Comparison of ENCODE assay signal across 1 cellular context in the genomic region with DNA sequence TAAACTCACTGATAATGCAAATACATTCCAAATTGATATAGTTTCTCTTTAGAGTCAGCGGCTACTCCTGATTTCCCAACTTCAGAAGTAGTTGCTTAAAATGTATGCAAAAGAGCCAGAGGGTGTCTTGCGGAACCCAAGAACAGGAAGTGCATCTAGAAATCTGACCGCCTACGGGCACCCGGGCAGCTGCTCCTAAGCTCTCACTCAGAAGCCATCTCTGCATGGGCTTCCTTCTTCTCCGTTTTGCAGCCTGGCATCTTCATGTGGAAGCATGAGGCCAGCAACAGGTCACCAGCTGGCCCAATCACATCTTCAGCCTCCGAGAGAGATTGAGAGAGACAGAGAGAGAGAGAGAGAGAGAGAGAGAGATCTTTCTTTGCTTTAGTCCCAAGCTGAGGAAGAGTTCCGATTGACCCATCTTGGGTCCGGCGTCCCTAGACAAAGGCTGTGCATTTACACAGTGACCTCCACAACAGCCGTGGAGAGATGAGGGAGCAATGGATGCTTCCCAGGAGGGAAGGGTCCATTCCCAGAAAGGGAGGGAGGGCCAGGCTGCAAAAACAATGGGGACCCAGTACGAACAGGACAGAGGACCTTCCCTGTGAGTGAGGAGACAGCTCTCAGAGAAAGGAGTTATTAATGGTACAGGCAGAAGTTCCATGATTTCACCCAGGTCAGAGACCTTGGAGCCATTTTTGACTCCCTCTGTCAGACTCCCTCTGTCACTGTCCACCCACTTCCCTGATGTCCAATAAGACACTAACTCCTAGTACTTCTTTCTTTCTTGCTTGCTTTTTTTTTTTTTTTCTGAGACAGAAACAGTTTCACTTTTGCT.
A peak's percentile ranks its signal among the peaks of the same experiment; 100 is the strongest.
TF ChIP-seq lines count a peak whose summit lies in the region.

No MANE protein-coding gene starts in this region.

TF ChIP-seq in K562, 482 proteins besides CTCF, POLR2A, EP300 and RAD21 (continued from another document and continues in another):
- TF ChIP-seq, protein P1, sequence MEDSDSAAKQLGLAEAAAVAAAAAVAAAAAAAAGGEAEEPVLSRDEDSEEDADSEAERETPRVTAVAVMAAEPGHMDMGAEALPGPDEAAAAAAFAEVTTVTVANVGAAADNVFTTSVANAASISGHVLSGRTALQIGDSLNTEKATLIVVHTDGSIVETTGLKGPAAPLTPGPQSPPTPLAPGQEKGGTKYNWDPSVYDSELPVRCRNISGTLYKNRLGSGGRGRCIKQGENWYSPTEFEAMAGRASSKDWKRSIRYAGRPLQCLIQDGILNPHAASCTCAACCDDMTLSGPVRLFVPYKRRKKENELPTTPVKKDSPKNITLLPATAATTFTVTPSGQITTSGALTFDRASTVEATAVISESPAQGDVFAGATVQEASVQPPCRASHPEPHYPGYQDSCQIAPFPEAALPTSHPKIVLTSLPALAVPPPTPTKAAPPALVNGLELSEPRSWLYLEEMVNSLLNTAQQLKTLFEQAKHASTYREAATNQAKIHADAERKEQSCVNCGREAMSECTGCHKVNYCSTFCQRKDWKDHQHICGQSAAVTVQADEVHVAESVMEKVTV (CRISPR knock-in tag; IDR thresholded peaks at IDR 0.05) = peak; percentile 8; the same call in 1 of the 2 replicates
- TF ChIP-seq, protein P2, sequence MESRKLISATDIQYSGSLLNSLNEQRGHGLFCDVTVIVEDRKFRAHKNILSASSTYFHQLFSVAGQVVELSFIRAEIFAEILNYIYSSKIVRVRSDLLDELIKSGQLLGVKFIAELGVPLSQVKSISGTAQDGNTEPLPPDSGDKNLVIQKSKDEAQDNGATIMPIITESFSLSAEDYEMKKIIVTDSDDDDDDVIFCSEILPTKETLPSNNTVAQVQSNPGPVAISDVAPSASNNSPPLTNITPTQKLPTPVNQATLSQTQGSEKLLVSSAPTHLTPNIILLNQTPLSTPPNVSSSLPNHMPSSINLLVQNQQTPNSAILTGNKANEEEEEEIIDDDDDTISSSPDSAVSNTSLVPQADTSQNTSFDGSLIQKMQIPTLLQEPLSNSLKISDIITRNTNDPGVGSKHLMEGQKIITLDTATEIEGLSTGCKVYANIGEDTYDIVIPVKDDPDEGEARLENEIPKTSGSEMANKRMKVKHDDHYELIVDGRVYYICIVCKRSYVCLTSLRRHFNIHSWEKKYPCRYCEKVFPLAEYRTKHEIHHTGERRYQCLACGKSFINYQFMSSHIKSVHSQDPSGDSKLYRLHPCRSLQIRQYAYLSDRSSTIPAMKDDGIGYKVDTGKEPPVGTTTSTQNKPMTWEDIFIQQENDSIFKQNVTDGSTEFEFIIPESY (CRISPR knock-in tag; IDR thresholded peaks at IDR 0.05) = no peak
- TF ChIP-seq, protein P3, sequence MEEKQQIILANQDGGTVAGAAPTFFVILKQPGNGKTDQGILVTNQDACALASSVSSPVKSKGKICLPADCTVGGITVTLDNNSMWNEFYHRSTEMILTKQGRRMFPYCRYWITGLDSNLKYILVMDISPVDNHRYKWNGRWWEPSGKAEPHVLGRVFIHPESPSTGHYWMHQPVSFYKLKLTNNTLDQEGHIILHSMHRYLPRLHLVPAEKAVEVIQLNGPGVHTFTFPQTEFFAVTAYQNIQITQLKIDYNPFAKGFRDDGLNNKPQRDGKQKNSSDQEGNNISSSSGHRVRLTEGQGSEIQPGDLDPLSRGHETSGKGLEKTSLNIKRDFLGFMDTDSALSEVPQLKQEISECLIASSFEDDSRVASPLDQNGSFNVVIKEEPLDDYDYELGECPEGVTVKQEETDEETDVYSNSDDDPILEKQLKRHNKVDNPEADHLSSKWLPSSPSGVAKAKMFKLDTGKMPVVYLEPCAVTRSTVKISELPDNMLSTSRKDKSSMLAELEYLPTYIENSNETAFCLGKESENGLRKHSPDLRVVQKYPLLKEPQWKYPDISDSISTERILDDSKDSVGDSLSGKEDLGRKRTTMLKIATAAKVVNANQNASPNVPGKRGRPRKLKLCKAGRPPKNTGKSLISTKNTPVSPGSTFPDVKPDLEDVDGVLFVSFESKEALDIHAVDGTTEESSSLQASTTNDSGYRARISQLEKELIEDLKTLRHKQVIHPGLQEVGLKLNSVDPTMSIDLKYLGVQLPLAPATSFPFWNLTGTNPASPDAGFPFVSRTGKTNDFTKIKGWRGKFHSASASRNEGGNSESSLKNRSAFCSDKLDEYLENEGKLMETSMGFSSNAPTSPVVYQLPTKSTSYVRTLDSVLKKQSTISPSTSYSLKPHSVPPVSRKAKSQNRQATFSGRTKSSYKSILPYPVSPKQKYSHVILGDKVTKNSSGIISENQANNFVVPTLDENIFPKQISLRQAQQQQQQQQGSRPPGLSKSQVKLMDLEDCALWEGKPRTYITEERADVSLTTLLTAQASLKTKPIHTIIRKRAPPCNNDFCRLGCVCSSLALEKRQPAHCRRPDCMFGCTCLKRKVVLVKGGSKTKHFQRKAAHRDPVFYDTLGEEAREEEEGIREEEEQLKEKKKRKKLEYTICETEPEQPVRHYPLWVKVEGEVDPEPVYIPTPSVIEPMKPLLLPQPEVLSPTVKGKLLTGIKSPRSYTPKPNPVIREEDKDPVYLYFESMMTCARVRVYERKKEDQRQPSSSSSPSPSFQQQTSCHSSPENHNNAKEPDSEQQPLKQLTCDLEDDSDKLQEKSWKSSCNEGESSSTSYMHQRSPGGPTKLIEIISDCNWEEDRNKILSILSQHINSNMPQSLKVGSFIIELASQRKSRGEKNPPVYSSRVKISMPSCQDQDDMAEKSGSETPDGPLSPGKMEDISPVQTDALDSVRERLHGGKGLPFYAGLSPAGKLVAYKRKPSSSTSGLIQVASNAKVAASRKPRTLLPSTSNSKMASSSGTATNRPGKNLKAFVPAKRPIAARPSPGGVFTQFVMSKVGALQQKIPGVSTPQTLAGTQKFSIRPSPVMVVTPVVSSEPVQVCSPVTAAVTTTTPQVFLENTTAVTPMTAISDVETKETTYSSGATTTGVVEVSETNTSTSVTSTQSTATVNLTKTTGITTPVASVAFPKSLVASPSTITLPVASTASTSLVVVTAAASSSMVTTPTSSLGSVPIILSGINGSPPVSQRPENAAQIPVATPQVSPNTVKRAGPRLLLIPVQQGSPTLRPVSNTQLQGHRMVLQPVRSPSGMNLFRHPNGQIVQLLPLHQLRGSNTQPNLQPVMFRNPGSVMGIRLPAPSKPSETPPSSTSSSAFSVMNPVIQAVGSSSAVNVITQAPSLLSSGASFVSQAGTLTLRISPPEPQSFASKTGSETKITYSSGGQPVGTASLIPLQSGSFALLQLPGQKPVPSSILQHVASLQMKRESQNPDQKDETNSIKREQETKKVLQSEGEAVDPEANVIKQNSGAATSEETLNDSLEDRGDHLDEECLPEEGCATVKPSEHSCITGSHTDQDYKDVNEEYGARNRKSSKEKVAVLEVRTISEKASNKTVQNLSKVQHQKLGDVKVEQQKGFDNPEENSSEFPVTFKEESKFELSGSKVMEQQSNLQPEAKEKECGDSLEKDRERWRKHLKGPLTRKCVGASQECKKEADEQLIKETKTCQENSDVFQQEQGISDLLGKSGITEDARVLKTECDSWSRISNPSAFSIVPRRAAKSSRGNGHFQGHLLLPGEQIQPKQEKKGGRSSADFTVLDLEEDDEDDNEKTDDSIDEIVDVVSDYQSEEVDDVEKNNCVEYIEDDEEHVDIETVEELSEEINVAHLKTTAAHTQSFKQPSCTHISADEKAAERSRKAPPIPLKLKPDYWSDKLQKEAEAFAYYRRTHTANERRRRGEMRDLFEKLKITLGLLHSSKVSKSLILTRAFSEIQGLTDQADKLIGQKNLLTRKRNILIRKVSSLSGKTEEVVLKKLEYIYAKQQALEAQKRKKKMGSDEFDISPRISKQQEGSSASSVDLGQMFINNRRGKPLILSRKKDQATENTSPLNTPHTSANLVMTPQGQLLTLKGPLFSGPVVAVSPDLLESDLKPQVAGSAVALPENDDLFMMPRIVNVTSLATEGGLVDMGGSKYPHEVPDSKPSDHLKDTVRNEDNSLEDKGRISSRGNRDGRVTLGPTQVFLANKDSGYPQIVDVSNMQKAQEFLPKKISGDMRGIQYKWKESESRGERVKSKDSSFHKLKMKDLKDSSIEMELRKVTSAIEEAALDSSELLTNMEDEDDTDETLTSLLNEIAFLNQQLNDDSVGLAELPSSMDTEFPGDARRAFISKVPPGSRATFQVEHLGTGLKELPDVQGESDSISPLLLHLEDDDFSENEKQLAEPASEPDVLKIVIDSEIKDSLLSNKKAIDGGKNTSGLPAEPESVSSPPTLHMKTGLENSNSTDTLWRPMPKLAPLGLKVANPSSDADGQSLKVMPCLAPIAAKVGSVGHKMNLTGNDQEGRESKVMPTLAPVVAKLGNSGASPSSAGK (IDR thresholded peaks at IDR 0.05) = peak; percentile 44; the same call in 1 of the 2 replicates
- TF ChIP-seq, protein P4, sequence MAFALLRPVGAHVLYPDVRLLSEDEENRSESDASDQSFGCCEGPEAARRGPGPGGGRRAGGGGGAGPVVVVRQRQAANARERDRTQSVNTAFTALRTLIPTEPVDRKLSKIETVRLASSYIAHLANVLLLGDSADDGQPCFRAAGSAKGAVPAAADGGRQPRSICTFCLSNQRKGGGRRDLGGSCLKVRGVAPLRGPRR (CRISPR knock-in tag; IDR thresholded peaks at IDR 0.05) = 0 out of 2 replicates have a peak, but pooled peaks have one; percentile 9
- TF ChIP-seq, protein P5, sequence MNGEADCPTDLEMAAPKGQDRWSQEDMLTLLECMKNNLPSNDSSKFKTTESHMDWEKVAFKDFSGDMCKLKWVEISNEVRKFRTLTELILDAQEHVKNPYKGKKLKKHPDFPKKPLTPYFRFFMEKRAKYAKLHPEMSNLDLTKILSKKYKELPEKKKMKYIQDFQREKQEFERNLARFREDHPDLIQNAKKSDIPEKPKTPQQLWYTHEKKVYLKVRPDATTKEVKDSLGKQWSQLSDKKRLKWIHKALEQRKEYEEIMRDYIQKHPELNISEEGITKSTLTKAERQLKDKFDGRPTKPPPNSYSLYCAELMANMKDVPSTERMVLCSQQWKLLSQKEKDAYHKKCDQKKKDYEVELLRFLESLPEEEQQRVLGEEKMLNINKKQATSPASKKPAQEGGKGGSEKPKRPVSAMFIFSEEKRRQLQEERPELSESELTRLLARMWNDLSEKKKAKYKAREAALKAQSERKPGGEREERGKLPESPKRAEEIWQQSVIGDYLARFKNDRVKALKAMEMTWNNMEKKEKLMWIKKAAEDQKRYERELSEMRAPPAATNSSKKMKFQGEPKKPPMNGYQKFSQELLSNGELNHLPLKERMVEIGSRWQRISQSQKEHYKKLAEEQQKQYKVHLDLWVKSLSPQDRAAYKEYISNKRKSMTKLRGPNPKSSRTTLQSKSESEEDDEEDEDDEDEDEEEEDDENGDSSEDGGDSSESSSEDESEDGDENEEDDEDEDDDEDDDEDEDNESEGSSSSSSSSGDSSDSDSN (IDR thresholded peaks at IDR 0.05; ENCODE audit: borderline replicate concordance in 1 of 2, low read depth in 2 of 2, low read length in 2 of 2) = peak; percentile 86 to 97; a peak in 3 of 4 replicates
- TF ChIP-seq EP400 (IDR thresholded peaks at IDR 0.05) (peak; percentile 44; the same call in 1 of the 2 replicates), HLTF (IDR thresholded peaks at IDR 0.05) (0 out of 2 replicates have a peak, but pooled peaks have one; percentile 53), IRF2 (CRISPR knock-in tag; IDR thresholded peaks at IDR 0.05) (no peak), JUN (IDR thresholded peaks at IDR 0.05; ENCODE audit: borderline replicate concordance, low read depth, low read length) (no peak; the same call in 1 of the 2 replicates), JUN (CRISPR knock-in tag; IDR thresholded peaks at IDR 0.05; ENCODE audit: borderline replicate concordance) (no peak), HDAC2 (IDR thresholded peaks at IDR 0.05) (peak; percentile 28; the same call in 1 of the 2 replicates), HCFC1 (IDR thresholded peaks at IDR 0.05; ENCODE audit: low read depth, low read length) (peak; percentile 53), E2F3 (CRISPR knock-in tag; IDR thresholded peaks at IDR 0.05) (peak; percentile 60; the same call in 1 of the 2 replicates), KLF6 (CRISPR knock-in tag; IDR thresholded peaks at IDR 0.05; ENCODE audit: borderline replicate concordance) (0 out of 2 replicates have a peak, but pooled peaks have one; percentile 2), ZNF41 (CRISPR knock-in tag; conservative IDR thresholded peaks at IDR 0.05) (0 out of 2 replicates have a peak, but pooled peaks have one; percentile 45), CEBPB (tag; IDR thresholded peaks at IDR 0.05) (peak; percentile 94), MXI1 (IDR thresholded peaks at IDR 0.05; ENCODE audit: low read depth, low read length) (no peak), SMARCB1 (IDR thresholded peaks at IDR 0.05; ENCODE audit: insufficient read length, low read depth) (no peak), GATAD2B (IDR thresholded peaks at IDR 0.05; ENCODE audit: borderline replicate concordance) (0 out of 2 replicates have a peak, but pooled peaks have one; percentile 24), ZEB2 (IDR thresholded peaks at IDR 0.05) (no peak), NFE2L1 (tag; IDR thresholded peaks at IDR 0.05; ENCODE audit: borderline replicate concordance, low read depth) (no peak), ZNF121 (CRISPR knock-in tag; conservative IDR thresholded peaks at IDR 0.05) (no peak)
- TF ChIP-seq, protein P6, sequence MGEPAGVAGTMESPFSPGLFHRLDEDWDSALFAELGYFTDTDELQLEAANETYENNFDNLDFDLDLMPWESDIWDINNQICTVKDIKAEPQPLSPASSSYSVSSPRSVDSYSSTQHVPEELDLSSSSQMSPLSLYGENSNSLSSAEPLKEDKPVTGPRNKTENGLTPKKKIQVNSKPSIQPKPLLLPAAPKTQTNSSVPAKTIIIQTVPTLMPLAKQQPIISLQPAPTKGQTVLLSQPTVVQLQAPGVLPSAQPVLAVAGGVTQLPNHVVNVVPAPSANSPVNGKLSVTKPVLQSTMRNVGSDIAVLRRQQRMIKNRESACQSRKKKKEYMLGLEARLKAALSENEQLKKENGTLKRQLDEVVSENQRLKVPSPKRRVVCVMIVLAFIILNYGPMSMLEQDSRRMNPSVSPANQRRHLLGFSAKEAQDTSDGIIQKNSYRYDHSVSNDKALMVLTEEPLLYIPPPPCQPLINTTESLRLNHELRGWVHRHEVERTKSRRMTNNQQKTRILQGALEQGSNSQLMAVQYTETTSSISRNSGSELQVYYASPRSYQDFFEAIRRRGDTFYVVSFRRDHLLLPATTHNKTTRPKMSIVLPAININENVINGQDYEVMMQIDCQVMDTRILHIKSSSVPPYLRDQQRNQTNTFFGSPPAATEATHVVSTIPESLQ (CRISPR knock-in tag; IDR thresholded peaks at IDR 0.05) = no peak
- TF ChIP-seq, protein P7, sequence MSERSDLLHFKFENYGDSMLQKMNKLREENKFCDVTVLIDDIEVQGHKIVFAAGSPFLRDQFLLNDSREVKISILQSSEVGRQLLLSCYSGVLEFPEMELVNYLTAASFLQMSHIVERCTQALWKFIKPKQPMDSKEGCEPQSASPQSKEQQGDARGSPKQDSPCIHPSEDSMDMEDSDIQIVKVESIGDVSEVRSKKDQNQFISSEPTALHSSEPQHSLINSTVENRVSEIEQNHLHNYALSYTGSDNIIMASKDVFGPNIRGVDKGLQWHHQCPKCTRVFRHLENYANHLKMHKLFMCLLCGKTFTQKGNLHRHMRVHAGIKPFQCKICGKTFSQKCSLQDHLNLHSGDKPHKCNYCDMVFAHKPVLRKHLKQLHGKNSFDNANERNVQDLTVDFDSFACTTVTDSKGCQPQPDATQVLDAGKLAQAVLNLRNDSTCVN (CRISPR knock-in tag; IDR thresholded peaks at IDR 0.05) = peak; percentile 59; the same call in 1 of the 2 replicates
